In the genomic region with DNA sequence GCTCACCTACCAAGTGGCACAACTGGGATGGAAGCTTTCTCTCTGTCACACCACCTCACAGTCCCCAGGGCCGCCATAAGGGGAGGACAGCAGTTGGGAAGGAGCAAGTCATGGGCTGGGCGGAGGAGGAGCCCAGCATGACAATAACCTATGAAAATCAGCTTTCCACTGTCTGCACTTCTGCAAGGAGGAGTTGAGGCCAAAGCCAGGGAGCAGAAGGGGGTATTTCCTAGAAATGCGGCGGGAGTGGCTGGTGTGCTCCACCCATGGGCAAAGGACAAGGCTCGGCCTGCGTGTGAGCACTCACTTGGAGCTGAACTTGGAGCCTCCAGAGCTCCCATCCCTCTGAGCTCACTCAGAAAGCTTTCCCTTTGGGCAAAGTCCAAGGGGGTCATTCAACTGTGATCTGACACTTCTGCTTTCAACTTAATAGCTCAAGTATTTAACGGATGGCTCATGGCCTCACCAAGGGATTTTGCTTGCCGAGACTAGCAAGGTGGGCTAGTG, we compare ENCODE assay signal across 14 cellular contexts. TPM values are rescaled to one million over a fixed set of nuclear protein-coding genes. Genes with fewer than 3 reads are reported as not detected.
"Had no signal": no experiment of that assay in that cellular context is flagged by ENCODE, and none has a peak within 500 bp of the region (broad histone marks: within the 10 kb centered on the region; RNA-seq: fewer than 3 reads in every experiment).

No MANE protein-coding gene starts in this region.

- H3K9me3 ChIP-seq: ovary, vagina had no signal

- H3K27me3 ChIP-seq: brain microvascular endothelial cell, ovary, tibial artery, vagina had no signal

- DNase-seq: activated CD4-positive, alpha-beta T cell treated with anti-CD3 and anti-CD28 coated beads for 1 hour; activated CD4-positive, alpha-beta T cell treated with anti-CD3 and anti-CD28 coated beads, Interleukin-2, amount 50 U/mL, for 48 hours; activated CD8-positive, alpha-beta memory T cell treated with anti-CD3 and anti-CD28 coated beads, Interleukin-2, amount 10 ng/mL, durations not matched to agents 7 days and 5 days; activated gamma-delta T cell treated with Interleukin-2 at 50 U/mL for 16 hours; activated naive CD8-positive, alpha-beta T cell treated with anti-CD3 and anti-CD28 coated beads for 36 hours; activated T-cell treated with anti-CD3 and anti-CD28 coated beads, Interleukin-2, amount 50 U/mL, for 4 hours; brain microvascular endothelial cell; dorsolateral prefrontal cortex; hypothalamus; left cardiac atrium; ovary; T-helper 2 cell; tibial artery had no signal

- H3K4me3 ChIP-seq: dorsolateral prefrontal cortex, ovary, tibial artery, vagina had no signal

- H3K36me3 ChIP-seq: brain microvascular endothelial cell, ovary, tibial artery, vagina had no signal

- H3K4me1 ChIP-seq: tibial artery had no signal

- H3K27ac ChIP-seq: brain microvascular endothelial cell, dorsolateral prefrontal cortex, ovary, tibial artery, vagina had no signal

- ATAC-seq: activated CD8-positive, alpha-beta memory T cell treated with anti-CD3 and anti-CD28 coated beads, Interleukin-2, amount 10 ng/mL, durations not matched to agents 7 days and 5 days; activated T-cell treated with anti-CD3 and anti-CD28 coated beads, Interleukin-2, amount 50 U/mL, for 4 hours; left cardiac atrium had no signal

RNA-seq across cellular contexts. Expression of gene APLN, which starts 18.5 kb away (rescaled TPM):
- total RNA-seq: vagina had no signal
